In the genomic region with DNA sequence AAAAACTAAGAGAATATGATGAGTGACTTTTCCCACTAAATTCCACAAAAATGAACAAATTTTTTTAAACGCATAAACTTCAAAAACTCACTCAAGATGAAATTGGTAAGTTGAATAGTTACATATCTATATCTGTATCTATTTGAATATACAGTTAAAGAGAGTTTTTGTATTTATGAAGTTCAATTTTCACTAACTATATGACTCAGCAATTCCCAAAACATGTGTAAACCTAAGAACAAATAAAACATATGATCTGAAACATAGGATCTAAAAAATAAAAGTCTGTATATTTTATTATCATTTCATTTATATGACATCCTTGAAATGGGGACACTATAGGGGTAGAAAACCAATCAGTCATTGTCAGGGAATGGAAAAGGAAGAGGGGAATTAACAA, we compare ENCODE assay signal across 31 cellular contexts.
"Had no signal": no experiment of that assay in that cellular context is flagged by ENCODE, and none has a peak within 500 bp of the region (broad histone marks: within the 10 kb centered on the region; RNA-seq: fewer than 3 reads in every experiment).

No MANE protein-coding gene starts in this region.

- H3K4me3 Mint-ChIP-seq: natural killer cell; nephron; neural progenitor cell; stimulated activated memory B cell treated with anti-CD40 and anti-IgM and Interleukin-4, amounts not matched to agents 10 μg/mL and 1 μg/mL and 100 μg/mL, for 72 hours; stimulated activated naive CD8-positive, alpha-beta T cell treated with anti-CD3 and anti-CD28 coated beads, Interleukin-15, amount 100 ng/mL, for 72 hours; type B pancreatic cell had no signal

- H3K27me3 ChIP-seq: neural progenitor cell, ovary, spleen, suprapubic skin, testis, tibial artery, transverse colon, upper lobe of right lung, uterus had no signal

- H3K4me1 ChIP-seq: parathyroid adenoma, psoas muscle, spleen, suprapubic skin, testis, tibial artery, transverse colon, upper lobe of right lung, uterus had no signal

- H3K9ac ChIP-seq: neural progenitor cell, parathyroid adenoma had no signal

- H3K36me3 ChIP-seq: neural progenitor cell, ovary, spleen, suprapubic skin, tibial artery, transverse colon, upper lobe of right lung, uterus had no signal

- H3K9me3 ChIP-seq: ovary, psoas muscle, suprapubic skin, testis, tibial artery, transverse colon, upper lobe of right lung, uterus had no signal

- H3K9me3 Mint-ChIP-seq: neural progenitor cell, type B pancreatic cell had no signal

- H3K36me3 Mint-ChIP-seq: natural killer cell; neural progenitor cell; stimulated activated memory B cell treated with anti-CD40 and anti-IgM and Interleukin-4, amounts not matched to agents 10 μg/mL and 1 μg/mL and 100 μg/mL, for 72 hours; type B pancreatic cell had no signal

- H3K4me2 ChIP-seq: neural progenitor cell, smooth muscle cell had no signal

- H3K27ac Mint-ChIP-seq: natural killer cell; nephron; neural progenitor cell; progenitor cell of endocrine pancreas; stimulated activated memory B cell treated with anti-CD40 and anti-IgM and Interleukin-4, amounts not matched to agents 10 μg/mL and 1 μg/mL and 100 μg/mL, for 72 hours; type B pancreatic cell had no signal

- H3K27ac ChIP-seq: neural progenitor cell, ovary, parathyroid adenoma, psoas muscle, skin epidermis, spleen, suprapubic skin, testis, tibial artery, transverse colon, upper lobe of right lung, uterus had no signal

- H3K27me3 Mint-ChIP-seq: progenitor cell of endocrine pancreas; stimulated activated memory B cell treated with anti-CD40 and anti-IgM and Interleukin-4, amounts not matched to agents 10 μg/mL and 1 μg/mL and 100 μg/mL, for 72 hours; stimulated activated naive CD8-positive, alpha-beta T cell treated with anti-CD3 and anti-CD28 coated beads, Interleukin-15, amount 100 ng/mL, for 72 hours; type B pancreatic cell had no signal

- H3K4me1 Mint-ChIP-seq: natural killer cell; nephron; stimulated activated memory B cell treated with anti-CD40 and anti-IgM and Interleukin-4, amounts not matched to agents 10 μg/mL and 1 μg/mL and 100 μg/mL, for 72 hours; stimulated activated naive CD8-positive, alpha-beta T cell treated with anti-CD3 and anti-CD28 coated beads, Interleukin-15, amount 100 ng/mL, for 72 hours had no signal

- ATAC-seq: natural killer cell; psoas muscle; right cardiac atrium; sciatic nerve; stimulated activated memory B cell treated with anti-CD40 and anti-IgM and Interleukin-4, amounts not matched to agents 10 μg/mL and 1 μg/mL and 100 μg/mL, for 72 hours; stimulated activated naive CD8-positive, alpha-beta T cell treated with anti-CD3 and anti-CD28 coated beads, Interleukin-15, amount 100 ng/mL, for 72 hours; stimulated activated naive CD8-positive, alpha-beta T cell treated with anti-CD3 and anti-CD28 coated beads, Interleukin-15, Interleukin-2, amounts not matched to agents 100 U/mL and 50 U/mL, for 24 hours; upper lobe of right lung had no signal

- H2AFZ ChIP-seq: neural progenitor cell, parathyroid adenoma had no signal

- H3K4me3 ChIP-seq: neural progenitor cell, ovary, psoas muscle, skin epidermis, smooth muscle cell, spleen, suprapubic skin, testis, tibial artery, transverse colon, upper lobe of right lung, uterus had no signal

- H3K79me2 ChIP-seq: parathyroid adenoma had no signal

- DNase-seq: natural killer cell; occipital lobe; ovary; posterior cingulate gyrus; psoas muscle; right cardiac atrium; spleen; stimulated activated CD4-positive, alpha-beta T cell treated with anti-CD3 and anti-CD28 coated beads, Interleukin-12 subunit alpha, Interleukin-12 subunit beta, amount 100 ng/mL, for 4 hours; stimulated activated CD4-positive, alpha-beta T cell treated with anti-CD3 and anti-CD28 coated beads, Interleukin-1b, Interleukin-23, amount 100 ng/mL, for 48 hours; stimulated activated CD4-positive, alpha-beta T cell treated with anti-CD3 and anti-CD28 coated beads, Interleukin-4, amount 100 ng/mL, for 1 hour; stimulated activated CD4-positive, alpha-beta T cell treated with anti-CD3 and anti-CD28 coated beads, Interleukin-4, amount 100 ng/mL, for 4 hours; stimulated activated CD8-positive, alpha-beta memory T cell treated with anti-CD3 and anti-CD28 coated beads, Interleukin-4, amount 100 ng/mL, for 48 hours; stimulated activated naive CD4-positive, alpha-beta T cell; stimulated activated naive CD8-positive, alpha-beta T cell treated with anti-CD3 and anti-CD28 coated beads, Interleukin-15, amount 100 ng/mL, for 72 hours; stimulated activated naive CD8-positive, alpha-beta T cell treated with anti-CD3 and anti-CD28 coated beads, Interleukin-15, Interleukin-2, amounts not matched to agents 100 U/mL and 50 U/mL, for 24 hours; substantia nigra; testis; tibial artery; transverse colon; upper lobe of right lung; uterus had no signal
